11 cellular contexts compared by ENCODE assay signal in genomic region chr7:55127622-55128081, GRCh38.
DNase-seq lines count a peak whose midpoint lies in the region; ATAC-seq and TF ChIP-seq lines count a peak whose summit lies in the region.
"Had no signal": no experiment of that assay in that cellular context is flagged by ENCODE, and none has a peak within 500 bp of the region (broad histone marks: within the 10 kb centered on the region; RNA-seq: fewer than 3 reads in every experiment).

No MANE protein-coding gene starts in this region.

- no TSS peak for BruUV-seq in Caco-2 (replicated peaks; lab: Mats Ljungman, UMichigan)

- H3K4me1 ChIP-seq in lung (ENCODE audit: control insufficient read depth in 2 of 2, insufficient read depth in 2 of 2, low read length in 2 of 2) (peaks cover 21 to 41% of the 10 kb centered on the region in 2 donors), aorta (ENCODE audit: control insufficient read depth in 1 of 2, insufficient read depth in 2 of 2, low read length in 2 of 2) (peaks cover 3 to 19% of the 10 kb centered on the region in 2 donors), Caco-2 (peaks cover 30% of the 10 kb centered on the region)

- H3K9me3 Mint-ChIP-seq in activated naive CD8-positive, alpha-beta T cell treated with anti-CD3 and anti-CD28 coated beads for 36 hours, result no peaks in the 10 kb centered on the region
- no peaks in the 10 kb centered on the region for H3K9me3 Mint-ChIP-seq in Caco-2 (ENCODE audit: unreplicated experiment)

- peak; percentile 15 for DNase-seq in DMS 273 (lab: John Stamatoyannopoulos, UW; ENCODE audit: unreplicated experiment)
- no peak for DNase-seq in DMS 273 treated with DMSO at 0.1 percent for 48 hours (lab: John Stamatoyannopoulos, UW)
- DNase-seq in choroid plexus epithelial cell (ENCODE audit: low read depth), result peak; percentile 94
- DNase-seq in lung (ENCODE audit: low spot score), result peak; percentile 57
- DNase-seq in aorta, result peak in 1 of 2 donors; percentile 71
- no peak for DNase-seq in activated naive CD8-positive, alpha-beta T cell treated with anti-CD3 and anti-CD28 coated beads for 36 hours
- DNase-seq in KG1 (lab: John Stamatoyannopoulos, UW), result no peak
- DNase-seq in Caco-2, result no peak
- DNase-seq: foreskin melanocyte, NCI-H2227 treated with DMSO at 0.1 percent for 48 hours had no signal

- H3K27me3 ChIP-seq in lung (ENCODE audit: control insufficient read depth, insufficient read depth) (no peaks in the 10 kb centered on the region), aorta (ENCODE audit: control insufficient read depth in 1 of 2, insufficient read depth in 2 of 2, low read length in 1 of 2) (no peaks in the 10 kb centered on the region), Caco-2 (replicated peaks; ENCODE audit: control insufficient read depth, insufficient read depth, low read length) (no peaks in the 10 kb centered on the region)

- H3K4me1 Mint-ChIP-seq in activated naive CD8-positive, alpha-beta T cell treated with anti-CD3 and anti-CD28 coated beads for 36 hours, result peaks cover 2% of the 10 kb centered on the region
- peaks cover 13% of the 10 kb centered on the region for H3K4me1 Mint-ChIP-seq in Caco-2 (ENCODE audit: low read depth, unreplicated experiment)

- CTCF ChIA-PET in Caco-2 (lab: Charles Lee), result no interaction called here

- POLR2A ChIA-PET in Caco-2 (lab: Charles Lee), result no interaction called here

- ATAC-seq in lung (ENCODE audit: insufficient read depth, low FRiP score) (peak; percentile 37), aorta (ENCODE audit: low FRiP score) (peak; percentile 63)

- no peaks in the 10 kb centered on the region for H3K9me3 ChIP-seq in lung (ENCODE audit: control insufficient read depth in 2 of 2, insufficient read depth in 1 of 2, low read length in 1 of 2)
- no peaks in the 10 kb centered on the region for H3K9me3 ChIP-seq in aorta (ENCODE audit: control insufficient read depth, low read length)
- no peaks in the 10 kb centered on the region for H3K9me3 ChIP-seq in Caco-2

- H3K36me3 Mint-ChIP-seq in activated naive CD8-positive, alpha-beta T cell treated with anti-CD3 and anti-CD28 coated beads for 36 hours, result no peaks in the 10 kb centered on the region
- H3K36me3 Mint-ChIP-seq in Caco-2 (ENCODE audit: insufficient read depth, unreplicated experiment), result peaks cover 1% of the 10 kb centered on the region

- H3K4me3 ChIP-seq in choroid plexus epithelial cell (ENCODE audit: low read depth, low read length) (no peak overlapping the region), lung (no peak overlapping the region), aorta (ENCODE audit: low read length in 2 of 2) (no peak overlapping the region), Caco-2 (ENCODE audit: low read depth, low read length) (no peak overlapping the region)

- no peak overlapping the region for H3K27ac Mint-ChIP-seq in activated naive CD8-positive, alpha-beta T cell treated with anti-CD3 and anti-CD28 coated beads for 36 hours
- no peak overlapping the region for H3K27ac Mint-ChIP-seq in Caco-2 (ENCODE audit: unreplicated experiment)

- intact Hi-C loops in aorta (cut with DNase I) (loop anchor here (5.0 kb wide), 1 partner anchor 40 kb away; no protein-coding TSS in a partner anchor), Caco-2 (cut with micrococcal nuclease; ENCODE audit: unreplicated experiment) (no loop called here)

- H3K27ac ChIP-seq in lung (ENCODE audit: low read depth in 1 of 2, low read length in 1 of 2) (peak overlapping the region; percentile 2 to 95), aorta (ENCODE audit: low read depth in 1 of 2, low read length in 2 of 2) (peak overlapping the region; percentile 54 to 99)
- H3K27ac ChIP-seq: 22Rv1 had no signal

- TF ChIP-seq CTCF in choroid plexus epithelial cell (conservative IDR thresholded peaks at IDR 0.05; ENCODE audit: low read depth, low read length) (no peak), lung (IDR thresholded peaks at IDR 0.05; ENCODE audit: control extremely low read depth, extremely low read depth) (no peak), Caco-2 (IDR thresholded peaks at IDR 0.05; ENCODE audit: insufficient read depth in 1 of 2, low read depth in 1 of 2, low read length in 1 of 2, severe bottlenecking in 1 of 2, unreplicated experiment in 1 of 2) (no peak)

- H3K36me3 ChIP-seq in lung (ENCODE audit: control insufficient read depth in 2 of 2, insufficient read depth in 2 of 2, low read length in 2 of 2) (peaks cover 0 to 2% of the 10 kb centered on the region in 2 donors), aorta (ENCODE audit: control insufficient read depth in 1 of 2, insufficient read depth in 2 of 2, low read length in 1 of 2) (no peaks in the 10 kb centered on the region), Caco-2 (ENCODE audit: control insufficient read depth, insufficient read depth, low read length) (no peaks in the 10 kb centered on the region)

- H3K4me3 Mint-ChIP-seq in activated naive CD8-positive, alpha-beta T cell treated with anti-CD3 and anti-CD28 coated beads for 36 hours, result no peak overlapping the region
- H3K4me3 Mint-ChIP-seq in Caco-2 (ENCODE audit: unreplicated experiment), result no peak overlapping the region

- WGBS in lung, 2 donors, result 29 to 42% methylated on average over 6 of the region's 6 CpGs
- WGBS in aorta, 2 donors, result 7 to 9% methylated on average over 6 of the region's 6 CpGs

- H3K27me3 Mint-ChIP-seq in activated naive CD8-positive, alpha-beta T cell treated with anti-CD3 and anti-CD28 coated beads for 36 hours, result peaks cover 19% of the 10 kb centered on the region
- H3K27me3 Mint-ChIP-seq in Caco-2 (ENCODE audit: insufficient read depth, unreplicated experiment), result no peaks in the 10 kb centered on the region

Comparison
In these comparisons a context has a peak if more than half of its experiments do, and no peak if none do; other contexts are left out.
1. DNase-seq: peak in DMS 273 (single experiment), choroid plexus epithelial cell (single experiment) and lung (single experiment); none in DMS 273 treated with DMSO at 0.1 percent for 48 hours (single experiment), activated naive CD8-positive, alpha-beta T cell treated with anti-CD3 and anti-CD28 coated beads for 36 hours (single experiment), KG1 (single experiment) and Caco-2 (0 of 2).